Comparison of ENCODE assay signal across 19 cellular contexts in genomic region chr4:21307709-21308108, GRCh38.
A peak's percentile ranks its signal among the peaks of the same experiment; 100 is the strongest.
DNase-seq lines count a peak whose midpoint lies in the region; ATAC-seq and TF ChIP-seq lines count a peak whose summit lies in the region.
"Had no signal": no experiment of that assay in that cellular context is flagged by ENCODE, and none has a peak within 500 bp of the region (broad histone marks: within the 10 kb centered on the region; RNA-seq: fewer than 3 reads in every experiment).

No MANE protein-coding gene starts in this region.

- H3K27ac ChIP-seq in GM23338 (ENCODE audit: low read depth) (no peak overlapping the region), thyroid gland (peak overlapping the region; percentile 62 to 87 (median 82))

- H3K9me3 Mint-ChIP-seq in GM23338, result no peaks in the 10 kb centered on the region
- H3K9me3 Mint-ChIP-seq: H9 had no signal

- H3K4me3 ChIP-seq in GM23338, result no peak overlapping the region
- H3K4me3 ChIP-seq in thyroid gland (replicated peaks in 1 of 3), result no peak overlapping the region

- H3K27me3 Mint-ChIP-seq in GM23338 (ENCODE audit: insufficient read depth, low read depth, poor library complexity), result peaks cover 2% of the 10 kb centered on the region
- H3K27me3 Mint-ChIP-seq: CD4-positive, CD25-positive, alpha-beta regulatory T cell had no signal

- no peak overlapping the region for H3K27ac Mint-ChIP-seq in GM23338
- H3K27ac Mint-ChIP-seq: CD4-positive, CD25-positive, alpha-beta regulatory T cell; CD8-positive, alpha-beta memory T cell; H9; IgD-negative memory B cell had no signal

- no peaks in the 10 kb centered on the region for H3K36me3 Mint-ChIP-seq in GM23338 (ENCODE audit: low read depth)
- H3K36me3 Mint-ChIP-seq: CD4-positive, CD25-positive, alpha-beta regulatory T cell; CD8-positive, alpha-beta memory T cell had no signal

- no peak for TF ChIP-seq RAD21 in Ishikawa (IDR thresholded peaks at IDR 0.05; ENCODE audit: low read depth)

- intact Hi-C loops in thyroid gland (cut with DNase I), result no loop called here

- TF ChIP-seq CTCF in GM23338 (conservative IDR thresholded peaks at IDR 0.05; ENCODE audit: low read depth in 2 of 2), result no peak
- no peak for TF ChIP-seq CTCF in thyroid gland (IDR thresholded peaks at IDR 0.05)

- no peaks in the 10 kb centered on the region for H3F3A ChIP-seq in GM23338 (replicated peaks; ENCODE audit: low read depth)

- H3K9me2 ChIP-seq in GM23338 (ENCODE audit: insufficient read depth), result no peaks in the 10 kb centered on the region

- DNase-seq in GM23338 (ENCODE audit: low spot score) (peak; percentile 27), iPS-NIHi7 (ENCODE audit: extremely low spot score) (peak; percentile 15), thyroid gland (peak; percentile 72 to 73), GM19238 (ENCODE audit: insufficient read length, low spot score) (no peak), NCI-H2029 treated with DMSO at 0.1 percent for 48 hours (lab: John Stamatoyannopoulos, UW) (no peak)
- DNase-seq: ACHN; BE2C; CD4-positive, CD25-positive, alpha-beta regulatory T cell; CD8-positive, alpha-beta memory T cell; COR-L47; DMS 273 treated with DMSO at 0.1 percent for 48 hours; DMS53; DND-41; EL; H9 had no signal

- H3K4me1 Mint-ChIP-seq in GM23338, result peaks cover 19% of the 10 kb centered on the region; the same call in 2 of the 3 replicates
- H3K4me1 Mint-ChIP-seq: CD4-positive, CD25-positive, alpha-beta regulatory T cell; CD8-positive, alpha-beta memory T cell; IgD-negative memory B cell had no signal

- peak in 1 of 2 donors; percentile 74 for TF ChIP-seq POLR2A in thyroid gland (IDR thresholded peaks at IDR 0.05)

- no peak overlapping the region for H3K4me3 Mint-ChIP-seq in GM23338
- H3K4me3 Mint-ChIP-seq: CD4-positive, CD25-positive, alpha-beta regulatory T cell; CD8-positive, alpha-beta memory T cell; H9; IgD-negative memory B cell had no signal

- no peak for ATAC-seq in GM23338
- ATAC-seq in GM21367 (IDR thresholded peaks at IDR 0.05; ENCODE audit: unreplicated experiment), result no peak
- ATAC-seq: HepG2 had no signal

- H3K79me2 ChIP-seq in GM23338 (replicated peaks; ENCODE audit: insufficient read depth), result no peaks in the 10 kb centered on the region

- H3K4me1 ChIP-seq in GM23338 (ENCODE audit: insufficient read depth) (peaks cover 11% of the 10 kb centered on the region), thyroid gland (peaks cover 18% of the 10 kb centered on the region in 2 donors)
- H3K4me1 ChIP-seq: BE2C had no signal

- TF ChIP-seq EP300 in Ishikawa (IDR thresholded peaks at IDR 0.05; ENCODE audit: borderline replicate concordance), result no peak

- H3K9me3 ChIP-seq in thyroid gland, result no peaks in the 10 kb centered on the region
- H3K9me3 ChIP-seq: BE2C had no signal

- H2AFZ ChIP-seq in GM23338, result no peak overlapping the region

- H4K20me1 ChIP-seq in GM23338 (replicated peaks; ENCODE audit: insufficient read depth), result no peaks in the 10 kb centered on the region

- H3K27me3 ChIP-seq in GM23338 (ENCODE audit: insufficient read depth) (no peaks in the 10 kb centered on the region), thyroid gland (no peaks in the 10 kb centered on the region)

- 19 to 25% methylated on average over 3 of the region's 3 CpGs for WGBS in thyroid gland, 2 donors

- H3K36me3 ChIP-seq in GM23338 (ENCODE audit: insufficient read depth) (no peaks in the 10 kb centered on the region), thyroid gland (no peaks in the 10 kb centered on the region)
- H3K36me3 ChIP-seq: BE2C had no signal

- H3K4me2 ChIP-seq in GM23338, result no peak overlapping the region

TF ChIP-seq in GM23338, 12 proteins besides CTCF, POLR2A, EP300 and RAD21:
- peak; percentile 71 for TF ChIP-seq REST (IDR thresholded peaks at IDR 0.05; ENCODE audit: unreplicated experiment)
- TF ChIP-seq NANOG (IDR thresholded peaks at IDR 0.05; ENCODE audit: borderline replicate concordance), result no peak

TF ChIP-seq in Ishikawa, 13 proteins besides CTCF, POLR2A, EP300 and RAD21:
- TF ChIP-seq NFIC (IDR thresholded peaks at IDR 0.05) (no peak), REST (IDR thresholded peaks at IDR 0.05; ENCODE audit: low read depth) (peak; percentile 64; the same call in 1 of the 2 replicates)
TF ChIP-seq in Ishikawa: peak in this region for 1.

Comparison
In these comparisons a context has a peak if more than half of its experiments do, and no peak if none do; other contexts are left out.
1. DNase-seq: peak in GM23338 (single experiment), iPS-NIHi7 (single experiment) and thyroid gland (2 of 2); none in GM19238 (single experiment) and NCI-H2029 treated with DMSO at 0.1 percent for 48 hours (single experiment).